7 cellular contexts compared by ENCODE assay signal in the genomic region with DNA sequence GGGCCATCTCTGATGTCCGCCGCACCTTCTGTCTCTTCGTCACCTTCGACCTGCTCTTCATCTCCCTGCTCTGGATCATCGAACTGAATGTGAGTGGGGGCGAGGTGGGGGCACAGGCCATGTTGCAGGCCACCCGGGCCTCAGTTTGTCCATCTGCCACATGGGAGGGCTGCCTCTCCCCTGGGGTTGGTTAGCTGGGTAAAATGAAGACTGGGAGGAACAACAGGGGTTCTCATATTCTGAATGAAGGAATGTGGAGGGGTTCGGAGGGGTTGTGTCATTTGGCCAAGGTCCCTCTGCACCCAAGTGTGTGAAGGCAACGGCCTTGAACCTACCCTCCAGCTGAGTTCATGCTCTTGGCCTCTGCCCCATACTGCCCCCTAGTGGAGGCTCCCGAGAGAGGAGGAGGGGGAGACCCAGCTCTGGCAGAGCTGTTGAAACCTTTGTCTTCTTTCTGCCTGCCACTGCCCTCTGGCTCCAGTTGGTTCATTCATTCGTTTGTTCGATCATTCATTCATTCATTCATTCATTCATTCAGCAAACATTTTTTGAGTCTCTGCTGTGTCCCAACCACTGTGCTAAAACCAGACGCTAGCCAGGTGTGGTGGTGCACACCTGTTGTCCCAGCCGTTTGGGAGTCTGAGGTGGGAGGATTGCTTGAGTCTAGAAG. TPM values are rescaled to one million over a fixed set of nuclear protein-coding genes. Genes with fewer than 3 reads are reported as not detected.
DNase-seq lines count a peak whose midpoint lies in the region; ATAC-seq and TF ChIP-seq lines count a peak whose summit lies in the region.

No MANE protein-coding gene starts in this region.

- H3K9ac ChIP-seq in MM.1S (ENCODE audit: low read length), result no peak overlapping the region

- no peaks in the 10 kb centered on the region for H3K9me2 ChIP-seq in MM.1S (replicated peaks; ENCODE audit: insufficient read depth, low read length)

- H3K4me1 ChIP-seq in MM.1S (ENCODE audit: low read length) (no peaks in the 10 kb centered on the region), lower lobe of right lung (peaks cover 36% of the 10 kb centered on the region)

- no peak overlapping the region for H3K4me2 ChIP-seq in MM.1S (ENCODE audit: low read depth, low read length)

- CTCF ChIA-PET in GM10248 (lab: Yijun Ruan, JAX), result interaction anchor here (0.6 to 10.5 kb wide), 25 partner anchors 9 to 374 kb away, joined by 3 to 180 read pairs (median 6); a partner anchor contains a TSS

- DNase-seq in GM10248 (ENCODE audit: extremely low spot score) (peak; percentile 91), MM.1S (peak; percentile 52), cerebellum (ENCODE audit: low spot score) (peak; percentile 58), lower lobe of right lung (peak; percentile 80)
- DNase-seq in activated CD4-positive, alpha-beta T cell treated with anti-CD3 and anti-CD28 coated beads for 48 hours, result peak; percentile 91
- peak; percentile 28 to 60 for DNase-seq in stimulated activated CD8-positive, alpha-beta memory T cell treated with anti-CD3 and anti-CD28 coated beads, Interleukin-15, amount 100 ng/mL, for 4 hours (ENCODE audit: low read depth in 2 of 2)

- H3K4me3 ChIP-seq in MM.1S (ENCODE audit: low read length), result no peak overlapping the region
- H3K4me3 ChIP-seq in lower lobe of right lung, result no peak overlapping the region

- POLR2A ChIA-PET in GM10248 (lab: Yijun Ruan, JAX), result no interaction called here

- intact Hi-C loops in lower lobe of right lung (cut with DNase I), result no loop called here

- TF ChIP-seq CTCF in GM10248 (IDR thresholded peaks at IDR 0.05; ENCODE audit: control extremely low read depth, extremely low read depth, low read depth, missing control alignments), result peak; percentile 77
- TF ChIP-seq CTCF in MM.1S (IDR thresholded peaks at IDR 0.05; ENCODE audit: low read length), result peak; percentile 95
- peak; percentile 86 for TF ChIP-seq CTCF in lower lobe of right lung (IDR thresholded peaks at IDR 0.05)

- H4K20me1 ChIP-seq in MM.1S (ENCODE audit: insufficient read depth, low read length), result no peaks in the 10 kb centered on the region

- H3F3A ChIP-seq in MM.1S (ENCODE audit: insufficient read depth, low read length), result no peaks in the 10 kb centered on the region

- peak; percentile 78 to 84 for ATAC-seq in lower lobe of right lung
- ATAC-seq in GM21576 (IDR thresholded peaks at IDR 0.05; ENCODE audit: unreplicated experiment), result no peak

- H2AFZ ChIP-seq in MM.1S (ENCODE audit: low read length), result no peak overlapping the region

- peaks cover 10% of the 10 kb centered on the region; the same call in 1 of the 2 replicates for H3K79me2 ChIP-seq in MM.1S (ENCODE audit: low read length)

- no peak overlapping the region for H3K27ac ChIP-seq in MM.1S (ENCODE audit: low read length)
- peak overlapping the region; percentile 34 for H3K27ac ChIP-seq in lower lobe of right lung

- no peaks in the 10 kb centered on the region for H3K27me3 ChIP-seq in MM.1S (replicated peaks; ENCODE audit: insufficient read depth, low read length)
- no peaks in the 10 kb centered on the region for H3K27me3 ChIP-seq in lower lobe of right lung (ENCODE audit: low read depth)

- H3K36me3 ChIP-seq in MM.1S (replicated peaks; ENCODE audit: insufficient read depth, low read length) (no peaks in the 10 kb centered on the region), lower lobe of right lung (peaks cover 44% of the 10 kb centered on the region)

- H3K9me3 ChIP-seq in MM.1S (replicated peaks; ENCODE audit: insufficient read depth, low read length) (no peaks in the 10 kb centered on the region), lower lobe of right lung (no peaks in the 10 kb centered on the region)

RNA-seq across cellular contexts. Expression of a gene that starts 11.4 kb away (rescaled TPM):
- 1.7 TPM for total RNA-seq in cerebellum
- 3.7 TPM for total RNA-seq in lower lobe of right lung

RNA-seq across cellular contexts. Expression of a gene that starts 14.5 kb away (rescaled TPM):
- total RNA-seq in cerebellum (1.5 TPM), lower lobe of right lung (3.9 TPM)

RNA-seq across cellular contexts. Expression of a gene that starts 16.9 kb away (rescaled TPM):
- 29.2 TPM for total RNA-seq in cerebellum
- 76.6 TPM for total RNA-seq in lower lobe of right lung

RNA-seq across cellular contexts. Expression of a gene that starts 27.0 kb away (rescaled TPM):
- 6.1 TPM for total RNA-seq in cerebellum
- 23.9 TPM for total RNA-seq in lower lobe of right lung

RNA-seq across cellular contexts. Expression of a gene that starts 34.1 kb away (rescaled TPM):
- total RNA-seq in cerebellum (10.5 TPM), lower lobe of right lung (20.7 TPM)
